8 cellular contexts compared by ENCODE assay signal in genomic region chr13:41019578-41020347, GRCh38. TPM values are rescaled to one million over a fixed set of nuclear protein-coding genes. Genes with fewer than 3 reads are reported as not detected.
DNase-seq lines count a peak whose midpoint lies in the region; ATAC-seq and TF ChIP-seq lines count a peak whose summit lies in the region.

No MANE protein-coding gene starts in this region.

- peaks cover 47% of the 10 kb centered on the region for H3K4me1 Mint-ChIP-seq in CD4-positive, alpha-beta T cell (ENCODE audit: low read depth)
- peaks cover 35% of the 10 kb centered on the region for H3K4me1 Mint-ChIP-seq in MCF 10A (ENCODE audit: insufficient read depth, unreplicated experiment)

- intact Hi-C loops in CD4-positive, alpha-beta T cell (cut with DNase I, micrococcal nuclease): loop anchor here (1.0 to 10.0 kb wide), 8 partner anchors 11 to 1255 kb away; partner anchors contain the start of genes AKAP11 (in 1 of the 2) and WBP4 (in 1 of the 2)
- intact Hi-C loops in MCF 10A (cut with micrococcal nuclease): loop anchor here (2.0 kb wide), 1 partner anchor 41 kb away; the partner anchor contains the start of gene WBP4

- peak overlapping the region; percentile 65 to 87 for H3K4me3 ChIP-seq in mucosa of rectum (ENCODE audit: low read length in 2 of 2)

- no peaks in the 10 kb centered on the region for H3K9me3 Mint-ChIP-seq in CD4-positive, alpha-beta T cell
- no peaks in the 10 kb centered on the region for H3K9me3 Mint-ChIP-seq in MCF 10A (ENCODE audit: unreplicated experiment)

- no TSS peak for BruUV-seq in MCF 10A (replicated peaks; lab: Mats Ljungman, UMichigan)

- POLR2A ChIA-PET in CD4-positive, alpha-beta T cell (lab: Charles Lee): interaction anchor here (0.7 to 9.3 kb wide), 25 partner anchors 8 to 1252 kb away, joined by 3 to 152 read pairs (median 7); partner anchors contain the start of genes AKAP11 and WBP4
- POLR2A ChIA-PET in MCF 10A (lab: Yijun Ruan, JAX): interaction anchor here (0.6 to 11.0 kb wide), 21 partner anchors 8 to 942 kb away, joined by 3 to 283 read pairs (median 5); partner anchors contain the start of genes SLC25A15 and WBP4

- no peaks in the 10 kb centered on the region for H3K27me3 Mint-ChIP-seq in CD4-positive, alpha-beta T cell
- H3K27me3 Mint-ChIP-seq in MCF 10A (ENCODE audit: insufficient read depth, unreplicated experiment): no peaks in the 10 kb centered on the region

- H3K27ac ChIP-seq in CD4-positive, alpha-beta T cell (ENCODE audit: low read depth, low read length): peak overlapping the region; percentile 77
- H3K27ac ChIP-seq in mucosa of rectum (ENCODE audit: low read depth in 2 of 2, low read length in 2 of 2): peak overlapping the region; percentile 93

- H3K27ac Mint-ChIP-seq in CD4-positive, alpha-beta T cell: peak overlapping the region; percentile 94
- peak overlapping the region; percentile 99 for H3K27ac Mint-ChIP-seq in MCF 10A (ENCODE audit: low read depth, unreplicated experiment)

- H3K9me3 ChIP-seq in CD4-positive, alpha-beta T cell (ENCODE audit: control insufficient read depth, low read length): no peaks in the 10 kb centered on the region
- H3K9me3 ChIP-seq in mucosa of rectum (ENCODE audit: control insufficient read depth in 2 of 2, low read length in 2 of 2): no peaks in the 10 kb centered on the region

- H3K36me3 ChIP-seq in mucosa of rectum (ENCODE audit: control insufficient read depth in 2 of 2, insufficient read depth in 2 of 2, low read length in 2 of 2): no peaks in the 10 kb centered on the region

- no peak for DNase-seq in CD4-positive, alpha-beta T cell
- DNase-seq in MCF 10A (ENCODE audit: unreplicated experiment): no peak
- DNase-seq in Ammon's horn (ENCODE audit: low spot score): no peak
- no peak for DNase-seq in H4 (ENCODE audit: low spot score)
- no peak for DNase-seq in NCI-H345 (lab: John Stamatoyannopoulos, UW)
- no peak for DNase-seq in hypothalamus (lab: John Stamatoyannopoulos, UW)

- H3K4me1 ChIP-seq in mucosa of rectum (ENCODE audit: control insufficient read depth in 2 of 2, insufficient read depth in 2 of 2, low read length in 2 of 2): peaks cover 0 to 24% of the 10 kb centered on the region in 2 donors

- peak overlapping the region; percentile 64 to 68 for H3K9ac ChIP-seq in mucosa of rectum (ENCODE audit: low read depth in 1 of 2, low read length in 2 of 2)

- no peaks in the 10 kb centered on the region for H3K27me3 ChIP-seq in CD4-positive, alpha-beta T cell (ENCODE audit: control insufficient read depth, insufficient read depth, low read length)
- no peaks in the 10 kb centered on the region for H3K27me3 ChIP-seq in mucosa of rectum (ENCODE audit: control insufficient read depth in 2 of 2, insufficient read depth in 2 of 2, low read length in 2 of 2)

- ATAC-seq in CD4-positive, alpha-beta T cell (ENCODE audit: poor library complexity): no peak
- ATAC-seq in HG03139 (IDR thresholded peaks at IDR 0.05; ENCODE audit: unreplicated experiment): peak; percentile 40

- TF ChIP-seq CTCF in CD4-positive, alpha-beta T cell (IDR thresholded peaks at IDR 0.05): no peak
- TF ChIP-seq CTCF in MCF 10A (IDR thresholded peaks at IDR 0.05; ENCODE audit: unreplicated experiment): no peak

- CTCF ChIA-PET in CD4-positive, alpha-beta T cell (lab: Charles Lee): interaction anchor here (0.8 to 4.4 kb wide), 9 partner anchors 8 to 53 kb away, joined by 3 to 29 read pairs (median 7); no protein-coding TSS in a partner anchor
- CTCF ChIA-PET in MCF 10A (lab: Yijun Ruan, JAX): interaction anchor here (0.6 to 2.2 kb wide), 6 partner anchors 14 to 1849 kb away, joined by 3 to 8 read pairs (median 3); no protein-coding TSS in a partner anchor

- no peak overlapping the region for H3K4me3 Mint-ChIP-seq in CD4-positive, alpha-beta T cell
- peak overlapping the region; percentile 77 for H3K4me3 Mint-ChIP-seq in MCF 10A (ENCODE audit: unreplicated experiment)

- peaks cover 34% of the 10 kb centered on the region for H3K36me3 Mint-ChIP-seq in CD4-positive, alpha-beta T cell (ENCODE audit: low read depth)
- peaks cover 4% of the 10 kb centered on the region for H3K36me3 Mint-ChIP-seq in MCF 10A (ENCODE audit: insufficient read depth, unreplicated experiment)

RNA-seq across cellular contexts. Expression of gene ELF1, which starts 0.6 kb away (rescaled TPM):
- total RNA-seq in CD4-positive, alpha-beta T cell: 100 to 1,000 TPM; 354 to 358 TPM
- 73.7 and 82.1 TPM in 2 replicates for total RNA-seq in MCF 10A (2022)
- total RNA-seq in H4 (2014; rRNA removed; shearing (Covaris generic)): 17.3 and 18.1 TPM in 2 replicates

RNA-seq across cellular contexts. Expression of gene WBP4, which starts 41.5 kb away (rescaled TPM):
- 1 to 10 TPM; 6.9 to 7.4 TPM for total RNA-seq in CD4-positive, alpha-beta T cell
- 14.7 and 16.0 TPM in 2 replicates for total RNA-seq in MCF 10A (2022)
- 3.1 and 5.2 TPM in 2 replicates for total RNA-seq in H4 (2014; rRNA removed; shearing (Covaris generic))
